16 cellular contexts compared by ENCODE assay signal in genomic region chr12:111715242-111715641, GRCh38. TPM values are rescaled to one million over a fixed set of nuclear protein-coding genes. Genes with fewer than 3 reads are reported as not detected.
DNase-seq lines count a peak whose midpoint lies in the region; ATAC-seq and TF ChIP-seq lines count a peak whose summit lies in the region.
"Had no signal": no experiment of that assay in that cellular context is flagged by ENCODE, and none has a peak within 500 bp of the region (broad histone marks: within the 10 kb centered on the region; RNA-seq: fewer than 3 reads in every experiment).

No MANE protein-coding gene starts in this region.

- peak; percentile 94 to 98 (median 96) for ATAC-seq in heart left ventricle
- ATAC-seq in sciatic nerve: peak; percentile 26
- ATAC-seq in GM21367 (IDR thresholded peaks at IDR 0.05; ENCODE audit: unreplicated experiment): no peak
- no peak for ATAC-seq in GM21423 (IDR thresholded peaks at IDR 0.05; ENCODE audit: unreplicated experiment)
- ATAC-seq: activated CD8-positive, alpha-beta memory T cell treated with anti-CD3 and anti-CD28 coated beads, Interleukin-2, amount 10 ng/mL, durations not matched to agents 7 days and 5 days; WTC11 had no signal

- no peaks in the 10 kb centered on the region for H3K9me3 ChIP-seq in heart left ventricle

- no peak for TF ChIP-seq CTCF in heart left ventricle (IDR thresholded peaks at IDR 0.05)

- H3K27ac ChIP-seq in heart left ventricle: peak overlapping the region in 11 of 12 donors; percentile 60 to 93 (median 86)

- intact Hi-C loops in heart left ventricle (cut with DNase I): no loop called here
- intact Hi-C loops in sciatic nerve (cut with DNase I): no loop called here

- DNase-seq in LHCN-M2 (ENCODE audit: low read depth) (peak; percentile 3), NCI-H69 (lab: John Stamatoyannopoulos, UW) (peak; percentile 59), heart left ventricle (peak; percentile 57 to 89 (median 63)), sciatic nerve (ENCODE audit: low spot score) (no peak), HuH-7 (ENCODE audit: low spot score) (no peak), activated T-cell treated with anti-CD3 and anti-CD28 coated beads for 4 hours (no peak)
- DNase-seq: activated CD8-positive, alpha-beta memory T cell treated with anti-CD3 and anti-CD28 coated beads, Interleukin-2, amount 10 ng/mL, durations not matched to agents 7 days and 5 days; CD4-positive, CD25-positive, alpha-beta regulatory T cell; GF-D8; H7; KG1; NCI-H226; OCI-M1 had no signal

- TF ChIP-seq POLR2A in heart left ventricle (IDR thresholded peaks at IDR 0.05): no peak

- H3K4me3 ChIP-seq in heart left ventricle: no peak overlapping the region

- peaks cover 0 to 99% (median 85%) of the 10 kb centered on the region in 9 donors for H3K36me3 ChIP-seq in heart left ventricle

- 43 to 74% (median 58%) methylated on average over 3 of the region's 3 CpGs for whole genome bisulfite sequencing in heart left ventricle, 4 donors

- H3K4me1 ChIP-seq in heart left ventricle: peaks cover 0 to 15% (median 2%) of the 10 kb centered on the region in 12 donors

- H3K27me3 ChIP-seq in heart left ventricle: no peaks in the 10 kb centered on the region

RNA-seq across cellular contexts. Expression of gene ACAD10, which starts 29.4 kb away (rescaled TPM):
- 9.3 and 11.8 TPM in 2 replicates for total RNA-seq in LHCN-M2 (2014; rRNA removed)
- 7.2 TPM for polyA plus RNA-seq in LHCN-M2 (2012)
- 10 to 100 TPM; 18.0 to 46.0 (median 28.6) TPM for total RNA-seq in heart left ventricle
- 10 to 100 TPM; 10.7 to 26.4 TPM for polyA plus RNA-seq in heart left ventricle
- total RNA-seq in sciatic nerve: 26.3 TPM

RNA-seq across cellular contexts. Expression of gene BRAP, which starts 29.5 kb away (rescaled TPM):
- 18.5 and 19.5 TPM in 2 replicates for total RNA-seq in LHCN-M2 (2014; rRNA removed)
- polyA plus RNA-seq in LHCN-M2 (2012): 9.4 TPM
- 10 to 100 TPM; 12.1 to 19.7 (median 15.9) TPM for total RNA-seq in heart left ventricle
- 10 to 100 TPM in 1 of 2 donors, 1 to 10 TPM in 1; 6.7 to 10.2 TPM for polyA plus RNA-seq in heart left ventricle
- 19.7 TPM for total RNA-seq in sciatic nerve

RNA-seq across cellular contexts. Expression of gene ALDH2, which starts 51.5 kb away (rescaled TPM):
- total RNA-seq in LHCN-M2 (2014; rRNA removed): 4.5 and 5.8 TPM in 2 replicates
- 6.5 TPM for polyA plus RNA-seq in LHCN-M2 (2012)
- 100 to 1,000 TPM; 176 to 303 (median 260) TPM for total RNA-seq in heart left ventricle
- 100 to 1,000 TPM; 135 to 176 TPM for polyA plus RNA-seq in heart left ventricle
- 75.3 TPM for total RNA-seq in sciatic nerve

Comparison
In these comparisons a context has a peak if more than half of its experiments do, and no peak if none do; other contexts are left out.
1. DNase-seq: peak in LHCN-M2 (single experiment), NCI-H69 (single experiment) and heart left ventricle (5 of 5); none in sciatic nerve (single experiment), HuH-7 (single experiment) and activated T-cell treated with anti-CD3 and anti-CD28 coated beads for 4 hours (single experiment).
2. ATAC-seq: peak in heart left ventricle (4 of 4) and sciatic nerve (single experiment); none in GM21367 (single experiment) and GM21423 (single experiment).
3. RNA of gene ALDH2, which starts 51.5 kb away (total RNA-seq): 176 to 303 TPM in heart left ventricle and 75.3 TPM in sciatic nerve (single experiment); 4.5 to 5.8 TPM in LHCN-M2; every median in the first group is over 10 times any median in the second.